ENCODE assay signal across 1 cellular context in the genomic region with DNA sequence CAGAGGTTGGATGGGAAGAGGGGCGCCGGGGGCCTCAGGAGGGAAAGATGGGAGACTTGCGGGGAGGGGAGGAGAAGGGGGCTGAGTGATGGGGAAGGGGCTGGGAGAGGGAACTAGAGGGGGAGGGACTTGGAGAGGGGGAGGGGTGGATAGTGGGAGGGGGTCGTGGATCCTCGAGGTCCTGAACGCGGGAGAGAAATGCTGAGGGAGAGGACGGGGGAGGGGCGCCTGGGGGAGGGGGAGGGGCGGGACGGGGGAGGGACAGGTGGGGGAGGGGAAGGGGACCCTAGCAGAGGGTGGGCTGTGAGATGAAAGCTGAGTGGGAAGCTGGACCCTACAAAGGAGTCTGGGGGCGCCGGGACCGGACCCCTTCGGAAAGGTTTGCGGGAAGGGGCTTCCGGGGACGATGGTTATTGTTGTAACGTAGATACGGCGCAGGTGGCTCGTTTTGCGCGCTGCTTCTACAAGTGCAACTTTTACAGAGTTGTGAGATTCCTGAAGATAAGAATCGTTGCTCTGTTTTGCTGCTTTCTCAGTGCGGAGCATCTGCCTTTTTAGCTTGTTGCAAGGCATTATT.
TF ChIP-seq lines count a peak whose summit lies in the region.

No MANE protein-coding gene starts in this region.

TF ChIP-seq in GM12878, 131 proteins besides CTCF, POLR2A, EP300 and RAD21:
- TF ChIP-seq, protein P1, sequence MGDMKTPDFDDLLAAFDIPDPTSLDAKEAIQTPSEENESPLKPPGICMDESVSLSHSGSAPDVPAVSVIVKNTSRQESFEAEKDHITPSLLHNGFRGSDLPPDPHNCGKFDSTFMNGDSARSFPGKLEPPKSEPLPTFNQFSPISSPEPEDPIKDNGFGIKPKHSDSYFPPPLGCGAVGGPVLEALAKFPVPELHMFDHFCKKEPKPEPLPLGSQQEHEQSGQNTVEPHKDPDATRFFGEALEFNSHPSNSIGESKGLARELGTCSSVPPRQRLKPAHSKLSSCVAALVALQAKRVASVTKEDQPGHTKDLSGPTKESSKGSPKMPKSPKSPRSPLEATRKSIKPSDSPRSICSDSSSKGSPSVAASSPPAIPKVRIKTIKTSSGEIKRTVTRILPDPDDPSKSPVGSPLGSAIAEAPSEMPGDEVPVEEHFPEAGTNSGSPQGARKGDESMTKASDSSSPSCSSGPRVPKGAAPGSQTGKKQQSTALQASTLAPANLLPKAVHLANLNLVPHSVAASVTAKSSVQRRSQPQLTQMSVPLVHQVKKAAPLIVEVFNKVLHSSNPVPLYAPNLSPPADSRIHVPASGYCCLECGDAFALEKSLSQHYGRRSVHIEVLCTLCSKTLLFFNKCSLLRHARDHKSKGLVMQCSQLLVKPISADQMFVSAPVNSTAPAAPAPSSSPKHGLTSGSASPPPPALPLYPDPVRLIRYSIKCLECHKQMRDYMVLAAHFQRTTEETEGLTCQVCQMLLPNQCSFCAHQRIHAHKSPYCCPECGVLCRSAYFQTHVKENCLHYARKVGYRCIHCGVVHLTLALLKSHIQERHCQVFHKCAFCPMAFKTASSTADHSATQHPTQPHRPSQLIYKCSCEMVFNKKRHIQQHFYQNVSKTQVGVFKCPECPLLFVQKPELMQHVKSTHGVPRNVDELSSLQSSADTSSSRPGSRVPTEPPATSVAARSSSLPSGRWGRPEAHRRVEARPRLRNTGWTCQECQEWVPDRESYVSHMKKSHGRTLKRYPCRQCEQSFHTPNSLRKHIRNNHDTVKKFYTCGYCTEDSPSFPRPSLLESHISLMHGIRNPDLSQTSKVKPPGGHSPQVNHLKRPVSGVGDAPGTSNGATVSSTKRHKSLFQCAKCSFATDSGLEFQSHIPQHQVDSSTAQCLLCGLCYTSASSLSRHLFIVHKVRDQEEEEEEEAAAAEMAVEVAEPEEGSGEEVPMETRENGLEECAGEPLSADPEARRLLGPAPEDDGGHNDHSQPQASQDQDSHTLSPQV (IDR thresholded peaks at IDR 0.05): no peak
- no peak for TF ChIP-seq CREM (IDR thresholded peaks at IDR 0.05; ENCODE audit: low read depth)
- TF ChIP-seq STAT3 (IDR thresholded peaks at IDR 0.05; ENCODE audit: low read depth, low read length): no peak
- 0 out of 2 replicates have a peak, but pooled peaks have one; percentile 26 for TF ChIP-seq TCF12 (IDR thresholded peaks at IDR 0.05; ENCODE audit: low read depth, low read length)
- no peak for TF ChIP-seq ZNF207 (IDR thresholded peaks at IDR 0.05; ENCODE audit: borderline replicate concordance)
- TF ChIP-seq SMARCA5 (IDR thresholded peaks at IDR 0.05): no peak
- no peak for TF ChIP-seq FOS (IDR thresholded peaks at IDR 0.05; ENCODE audit: borderline replicate concordance, extremely low read depth, insufficient read length)
